ENCODE assay signal across 13 cellular contexts in the genomic region with DNA sequence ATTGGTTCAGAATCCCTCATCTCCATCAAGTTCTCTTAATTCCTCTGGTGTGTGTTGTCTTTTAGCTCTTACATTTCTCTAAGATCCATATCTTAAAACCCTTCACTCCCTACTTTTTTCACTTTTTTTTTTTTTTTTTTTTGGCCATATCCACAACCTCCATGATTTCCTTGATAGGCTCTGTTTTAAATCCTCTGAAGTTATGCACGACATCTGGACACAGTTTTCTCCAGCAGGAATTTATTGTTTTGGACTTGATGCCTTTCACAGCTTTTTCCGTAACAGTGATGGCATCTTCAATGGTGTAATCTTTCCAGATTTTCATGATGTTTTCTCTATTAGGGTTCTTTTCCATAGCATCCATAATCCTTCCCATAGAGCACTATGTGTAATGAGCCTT. TPM values are rescaled to one million over a fixed set of nuclear protein-coding genes. Genes with fewer than 3 reads are reported as not detected.
DNase-seq lines count a peak whose midpoint lies in the region; ATAC-seq and TF ChIP-seq lines count a peak whose summit lies in the region.
"Had no signal": no experiment of that assay in that cellular context is flagged by ENCODE, and none has a peak within 500 bp of the region (broad histone marks: within the 10 kb centered on the region; RNA-seq: fewer than 3 reads in every experiment).

No MANE protein-coding gene starts in this region.

- H4K20me1 ChIP-seq in hepatocyte (ENCODE audit: insufficient read depth, poor library complexity, severe bottlenecking), result peaks cover 9% of the 10 kb centered on the region

- no peaks in the 10 kb centered on the region for H3K4me1 ChIP-seq in hepatocyte (ENCODE audit: insufficient read depth)
- H3K4me1 ChIP-seq in transverse colon, result peaks cover 10 to 63% (median 30%) of the 10 kb centered on the region in 4 donors

- peak; percentile 61 for ATAC-seq in SK-N-SH treated with all-trans-retinoic acid at 6 μM for 48 hours
- ATAC-seq in HG02571 (IDR thresholded peaks at IDR 0.05; ENCODE audit: unreplicated experiment), result no peak
- no peak for ATAC-seq in HG03095 (IDR thresholded peaks at IDR 0.05; ENCODE audit: unreplicated experiment)
- ATAC-seq: A549; effector memory CD8-positive, alpha-beta T cell had no signal

- no peak overlapping the region for H3K4me3 ChIP-seq in hepatocyte
- no peak overlapping the region for H3K4me3 ChIP-seq in transverse colon
- H3K4me3 ChIP-seq: A549, cardiac muscle cell, tibial artery had no signal

- no peak overlapping the region for H3K4me2 ChIP-seq in hepatocyte

- no peak for DNase-seq in activated CD4-positive, alpha-beta T cell treated with anti-CD3 and anti-CD28 coated beads, Interleukin-2, amount 10 ng/mL, durations not matched to agents 24 days and 14 days
- DNase-seq in activated CD4-positive, alpha-beta T cell treated with anti-CD3 and anti-CD28 coated beads, Interleukin-2, amount 50 U/mL, for 4 hours, result no peak
- DNase-seq in hepatocyte (ENCODE audit: low spot score) (no peak), transverse colon (no peak), SKM-1 (lab: John Stamatoyannopoulos, UW; ENCODE audit: unreplicated experiment) (no peak)
- DNase-seq: activated naive CD4-positive, alpha-beta T cell treated with anti-CD3 and anti-CD28 coated beads, Interleukin-2, amount 10 ng/mL, durations not matched to agents 7 days and 5 days; effector memory CD8-positive, alpha-beta T cell; tibial artery had no signal

- H3K27ac ChIP-seq in hepatocyte, result peak overlapping the region; percentile 24
- peak overlapping the region; percentile 55 to 70 (median 58) for H3K27ac ChIP-seq in transverse colon
- H3K27ac ChIP-seq: A549, cardiac muscle cell had no signal

- no peak for TF ChIP-seq CTCF in hepatocyte (IDR thresholded peaks at IDR 0.05; ENCODE audit: poor library complexity)
- no peak for TF ChIP-seq CTCF in transverse colon (IDR thresholded peaks at IDR 0.05)

- peak overlapping the region; percentile 26 for H3K27ac Mint-ChIP-seq in activated CD4-positive, alpha-beta T cell treated with anti-CD3 and anti-CD28 coated beads, Interleukin-2, amount 10 ng/mL, durations not matched to agents 24 days and 14 days
- H3K27ac Mint-ChIP-seq: activated naive CD4-positive, alpha-beta T cell treated with anti-CD3 and anti-CD28 coated beads, Interleukin-2, amount 10 ng/mL, durations not matched to agents 7 days and 5 days had no signal

- H3K79me2 ChIP-seq in hepatocyte, result peaks cover 88% of the 10 kb centered on the region

- H2AFZ ChIP-seq in hepatocyte, result no peak overlapping the region

- no peaks in the 10 kb centered on the region for H3K9me3 Mint-ChIP-seq in activated CD4-positive, alpha-beta T cell treated with anti-CD3 and anti-CD28 coated beads, Interleukin-2, amount 10 ng/mL, durations not matched to agents 24 days and 14 days
- H3K9me3 Mint-ChIP-seq: effector memory CD8-positive, alpha-beta T cell had no signal

- in situ Hi-C loops in transverse colon (cut with MboI; ENCODE audit: low pct_ligation_motif_present in 1 of 4, low pct_unique_long_range_greater_than_20kb in 1 of 4, low sequenced_read_pairs in 3 of 4), result no loop called here

- no peaks in the 10 kb centered on the region for H3K27me3 ChIP-seq in hepatocyte
- no peaks in the 10 kb centered on the region for H3K27me3 ChIP-seq in transverse colon
- H3K27me3 ChIP-seq: cardiac muscle cell, tibial artery had no signal

- H3K27me3 Mint-ChIP-seq in activated CD4-positive, alpha-beta T cell treated with anti-CD3 and anti-CD28 coated beads, Interleukin-2, amount 10 ng/mL, durations not matched to agents 24 days and 14 days, result no peaks in the 10 kb centered on the region
- H3K27me3 Mint-ChIP-seq: activated naive CD4-positive, alpha-beta T cell treated with anti-CD3 and anti-CD28 coated beads, Interleukin-2, amount 10 ng/mL, durations not matched to agents 7 days and 5 days; effector memory CD8-positive, alpha-beta T cell had no signal

- intact Hi-C loops in activated CD4-positive, alpha-beta T cell treated with anti-CD3 and anti-CD28 coated beads, Interleukin-2, amount 10 ng/mL, durations not matched to agents 24 days and 14 days (cut with micrococcal nuclease), result loop anchor here (5.0 kb wide), 1 partner anchor 34 kb away; no protein-coding TSS in a partner anchor
- intact Hi-C loops in transverse colon (cut with DNase I; ENCODE audit: low total_unique reads), result no loop called here

- H3K4me1 Mint-ChIP-seq in activated CD4-positive, alpha-beta T cell treated with anti-CD3 and anti-CD28 coated beads, Interleukin-2, amount 10 ng/mL, durations not matched to agents 24 days and 14 days, result peaks cover 38% of the 10 kb centered on the region

- no peak overlapping the region for H3K4me3 Mint-ChIP-seq in activated CD4-positive, alpha-beta T cell treated with anti-CD3 and anti-CD28 coated beads, Interleukin-2, amount 10 ng/mL, durations not matched to agents 24 days and 14 days
- H3K4me3 Mint-ChIP-seq: activated naive CD4-positive, alpha-beta T cell treated with anti-CD3 and anti-CD28 coated beads, Interleukin-2, amount 10 ng/mL, durations not matched to agents 7 days and 5 days; effector memory CD8-positive, alpha-beta T cell had no signal

- no peak for TF ChIP-seq EP300 in transverse colon (IDR thresholded peaks at IDR 0.05; ENCODE audit: low read depth)

- H3K36me3 ChIP-seq in hepatocyte (replicated peaks; ENCODE audit: insufficient read depth, low read depth) (no peaks in the 10 kb centered on the region), transverse colon (no peaks in the 10 kb centered on the region)
- H3K36me3 ChIP-seq: cardiac muscle cell, tibial artery had no signal

- H3K9me3 ChIP-seq in hepatocyte (ENCODE audit: low read depth), result no peaks in the 10 kb centered on the region
- H3K9me3 ChIP-seq in transverse colon, result no peaks in the 10 kb centered on the region
- H3K9me3 ChIP-seq: A549, tibial artery had no signal

- WGBS in hepatocyte (ENCODE audit: low lambda C conversion rate, missing lambda C conversion rate), result 59% methylated on average over 2 of the region's 2 CpGs
- 68 to 75% methylated on average over 2 of the region's 2 CpGs for WGBS in transverse colon (ENCODE audit: low coverage in 1 of 2), 2 donors

- H3K36me3 Mint-ChIP-seq in activated CD4-positive, alpha-beta T cell treated with anti-CD3 and anti-CD28 coated beads, Interleukin-2, amount 10 ng/mL, durations not matched to agents 24 days and 14 days (ENCODE audit: low read depth), result peaks cover 23% of the 10 kb centered on the region

- TF ChIP-seq POLR2A in transverse colon (IDR thresholded peaks at IDR 0.05), result no peak

- no peaks in the 10 kb centered on the region for H3K9me2 ChIP-seq in hepatocyte (replicated peaks; ENCODE audit: insufficient read depth)

TF ChIP-seq in SK-N-SH treated with all-trans-retinoic acid at 6 μM for 48 hours, 23 proteins besides CTCF, POLR2A, EP300 and RAD21:
- TF ChIP-seq ESRRG (CRISPR knock-in tag; IDR thresholded peaks at IDR 0.05) (no peak), PPARA (CRISPR knock-in tag; IDR thresholded peaks at IDR 0.05; ENCODE audit: borderline replicate concordance) (no peak), TCF4 (CRISPR knock-in tag; IDR thresholded peaks at IDR 0.05; ENCODE audit: borderline replicate concordance) (no peak), GLIS3 (CRISPR knock-in tag; IDR thresholded peaks at IDR 0.05) (no peak), CSDC2 (CRISPR knock-in tag; IDR thresholded peaks at IDR 0.05) (no peak)
- TF ChIP-seq, protein P1, sequence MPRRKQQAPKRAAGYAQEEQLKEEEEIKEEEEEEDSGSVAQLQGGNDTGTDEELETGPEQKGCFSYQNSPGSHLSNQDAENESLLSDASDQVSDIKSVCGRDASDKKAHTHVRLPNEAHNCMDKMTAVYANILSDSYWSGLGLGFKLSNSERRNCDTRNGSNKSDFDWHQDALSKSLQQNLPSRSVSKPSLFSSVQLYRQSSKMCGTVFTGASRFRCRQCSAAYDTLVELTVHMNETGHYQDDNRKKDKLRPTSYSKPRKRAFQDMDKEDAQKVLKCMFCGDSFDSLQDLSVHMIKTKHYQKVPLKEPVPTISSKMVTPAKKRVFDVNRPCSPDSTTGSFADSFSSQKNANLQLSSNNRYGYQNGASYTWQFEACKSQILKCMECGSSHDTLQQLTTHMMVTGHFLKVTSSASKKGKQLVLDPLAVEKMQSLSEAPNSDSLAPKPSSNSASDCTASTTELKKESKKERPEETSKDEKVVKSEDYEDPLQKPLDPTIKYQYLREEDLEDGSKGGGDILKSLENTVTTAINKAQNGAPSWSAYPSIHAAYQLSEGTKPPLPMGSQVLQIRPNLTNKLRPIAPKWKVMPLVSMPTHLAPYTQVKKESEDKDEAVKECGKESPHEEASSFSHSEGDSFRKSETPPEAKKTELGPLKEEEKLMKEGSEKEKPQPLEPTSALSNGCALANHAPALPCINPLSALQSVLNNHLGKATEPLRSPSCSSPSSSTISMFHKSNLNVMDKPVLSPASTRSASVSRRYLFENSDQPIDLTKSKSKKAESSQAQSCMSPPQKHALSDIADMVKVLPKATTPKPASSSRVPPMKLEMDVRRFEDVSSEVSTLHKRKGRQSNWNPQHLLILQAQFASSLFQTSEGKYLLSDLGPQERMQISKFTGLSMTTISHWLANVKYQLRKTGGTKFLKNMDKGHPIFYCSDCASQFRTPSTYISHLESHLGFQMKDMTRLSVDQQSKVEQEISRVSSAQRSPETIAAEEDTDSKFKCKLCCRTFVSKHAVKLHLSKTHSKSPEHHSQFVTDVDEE (CRISPR knock-in tag; IDR thresholded peaks at IDR 0.05), result no peak

RNA-seq across cellular contexts. Expression of a gene that starts 57.0 kb away (rescaled TPM):
- 140 TPM in 2 replicates for total RNA-seq in activated CD4-positive, alpha-beta T cell treated with anti-CD3 and anti-CD28 coated beads, Interleukin-2, amount 10 ng/mL, durations not matched to agents 24 days and 14 days
- total RNA-seq in hepatocyte (27.0 and 28.6 TPM in 2 replicates), transverse colon (10 to 100 TPM in 3 of 4 donors, 1 to 10 TPM in 1; 9.2 to 39.1 (median 22.3) TPM)
- 12.5 and 12.7 TPM in 2 replicates for polyA plus RNA-seq in hepatocyte
